ENCODE assay signal across 8 cellular contexts in the genomic region with DNA sequence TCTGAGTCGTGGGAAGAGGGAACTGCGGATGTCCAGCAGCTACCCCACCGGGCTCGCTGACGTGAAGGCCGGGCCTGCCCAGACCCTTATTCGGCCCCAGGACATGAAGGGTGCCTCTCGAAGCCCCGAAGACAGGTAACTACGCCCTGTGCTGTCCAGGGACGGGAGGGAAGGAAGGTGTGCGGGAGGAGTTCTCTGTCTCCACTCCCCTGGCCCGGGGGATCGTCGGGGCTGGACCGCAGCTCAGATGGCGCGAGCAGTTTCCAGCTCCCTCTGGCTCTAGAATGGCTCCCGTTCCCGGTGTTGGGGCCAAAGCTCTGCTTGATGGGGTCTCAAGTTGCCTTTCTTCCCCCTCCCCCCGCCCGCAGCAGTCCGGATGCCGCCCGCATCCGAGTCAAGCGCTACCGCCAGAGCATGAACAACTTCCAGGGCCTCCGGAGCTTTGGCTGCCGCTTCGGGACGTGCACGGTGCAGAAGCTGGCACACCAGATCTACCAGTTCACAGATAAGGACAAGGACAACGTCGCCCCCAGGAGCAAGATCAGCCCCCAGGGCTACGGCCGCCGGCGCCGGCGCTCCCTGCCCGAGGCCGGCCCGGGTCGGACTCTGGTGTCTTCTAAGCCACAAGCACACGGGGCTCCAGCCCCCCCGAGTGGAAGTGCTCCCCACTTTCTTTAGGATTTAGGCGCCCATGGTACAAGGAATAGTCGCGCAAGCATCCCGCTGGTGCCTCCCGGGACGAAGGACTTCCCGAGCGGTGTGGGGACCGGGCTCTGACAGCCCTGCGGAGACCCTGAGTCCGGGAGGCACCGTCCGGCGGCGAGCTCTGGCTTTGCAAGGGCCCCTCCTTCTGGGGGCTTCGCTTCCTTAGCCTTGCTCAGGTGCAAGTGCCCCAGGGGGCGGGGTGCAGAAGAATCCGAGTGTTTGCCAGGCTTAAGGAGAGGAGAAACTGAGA. TPM values are rescaled to one million over a fixed set of nuclear protein-coding genes. Genes with fewer than 3 reads are reported as not detected.
DNase-seq lines count a peak whose midpoint lies in the region; ATAC-seq, FAIRE-seq and TF ChIP-seq lines count a peak whose summit lies in the region.

No MANE protein-coding gene starts in this region.

- no peak for TF ChIP-seq POLR2A in A549 (IDR thresholded peaks at IDR 0.05; ENCODE audit: low read length)

- peak overlapping the region; percentile 92 for H3K4me2 ChIP-seq in A549

- peaks cover 40% of the 10 kb centered on the region for H3K4me1 ChIP-seq in A549
- peaks cover 16% of the 10 kb centered on the region for H3K4me1 ChIP-seq in rectal smooth muscle tissue (ENCODE audit: control insufficient read depth, insufficient read depth, low read length)

- ATAC-seq in A549, result no peak
- ATAC-seq in HG02623 (IDR thresholded peaks at IDR 0.05; ENCODE audit: unreplicated experiment), result no peak

- no peak for TF ChIP-seq CTCF in A549 (IDR thresholded peaks at IDR 0.05)
- no peak for TF ChIP-seq CTCF in GM20000 (IDR thresholded peaks at IDR 0.05; ENCODE audit: extremely low read depth, missing control alignments)

- DNase-seq in A549 (ENCODE audit: low read depth in 1 of 2, low spot score in 1 of 2) (peak; percentile 31 to 38), GM20000 (ENCODE audit: low spot score) (peak; percentile 46), globus pallidus (ENCODE audit: low spot score) (peak; percentile 23), GF-D8 (lab: John Stamatoyannopoulos, UW) (no peak), NCI-H774 (lab: John Stamatoyannopoulos, UW) (no peak)
- DNase-seq in activated T-cell treated with anti-CD3 and anti-CD28 coated beads, Interleukin-2, amount 50 U/mL, for 1 hour, result peak; percentile 46

- TF ChIP-seq EP300 in A549 (IDR thresholded peaks at IDR 0.05), result no peak

- peak overlapping the region; percentile 94 for H3K27ac ChIP-seq in A549
- peak overlapping the region; percentile 11 for H3K27ac ChIP-seq in rectal smooth muscle tissue (ENCODE audit: low read depth, low read length)

- CTCF ChIA-PET in A549 (lab: Yijun Ruan, JAX), result interaction anchor here (0.6 to 11.0 kb wide), 14 partner anchors 9 to 693 kb away, joined by 3 to 188 read pairs (median 12); no protein-coding TSS in a partner anchor

- no peaks in the 10 kb centered on the region for H3K27me3 ChIP-seq in rectal smooth muscle tissue (ENCODE audit: control insufficient read depth, insufficient read depth, low read length)

- TF ChIP-seq RAD21 in A549 (conservative IDR thresholded peaks at IDR 0.05 in 1 of 2, IDR thresholded peaks at IDR 0.05 in 1 of 2), result no peak

- no peaks in the 10 kb centered on the region for H3K36me3 ChIP-seq in rectal smooth muscle tissue (ENCODE audit: control insufficient read depth, insufficient read depth, low read length)

- H3K4me3 ChIP-seq in A549 (peak overlapping the region; percentile 75), rectal smooth muscle tissue (ENCODE audit: low read length) (peak overlapping the region; percentile 87)

- peak overlapping the region; percentile 17 for H3K9ac ChIP-seq in rectal smooth muscle tissue (ENCODE audit: low read length)

- WGBS in A549 (ENCODE audit: missing lambda C conversion rate), result 2% methylated on average over 35 of the region's 65 CpGs

- POLR2A ChIA-PET in A549 (lab: Yijun Ruan, JAX), result interaction anchor here (1.0 to 5.0 kb wide), 8 partner anchors 11 to 846 kb away, joined by 3 to 53 read pairs (median 6); partner anchors contain the start of genes WEE1 and ZNF143

- H3K9me3 ChIP-seq in A549, result no peaks in the 10 kb centered on the region

- FAIRE-seq in A549 (lab: Jason Lieb, UNC), result no peak

TF ChIP-seq in A549, 52 proteins besides CTCF, POLR2A, EP300 and RAD21:
- TF ChIP-seq, protein P1, sequence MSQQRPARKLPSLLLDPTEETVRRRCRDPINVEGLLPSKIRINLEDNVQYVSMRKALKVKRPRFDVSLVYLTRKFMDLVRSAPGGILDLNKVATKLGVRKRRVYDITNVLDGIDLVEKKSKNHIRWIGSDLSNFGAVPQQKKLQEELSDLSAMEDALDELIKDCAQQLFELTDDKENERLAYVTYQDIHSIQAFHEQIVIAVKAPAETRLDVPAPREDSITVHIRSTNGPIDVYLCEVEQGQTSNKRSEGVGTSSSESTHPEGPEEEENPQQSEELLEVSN (IDR thresholded peaks at IDR 0.05; ENCODE audit: borderline replicate concordance, low read depth), result no peak
- no peak for TF ChIP-seq RARB (CRISPR knock-in tag; IDR thresholded peaks at IDR 0.05)
- TF ChIP-seq JUN (IDR thresholded peaks at IDR 0.05), result no peak
- TF ChIP-seq KDM5A (IDR thresholded peaks at IDR 0.05), result 0 out of 2 replicates have a peak, but pooled peaks have one; percentile 21
- TF ChIP-seq USF2 (IDR thresholded peaks at IDR 0.05), result no peak
- no peak for TF ChIP-seq HOXB13 (CRISPR knock-in tag; IDR thresholded peaks at IDR 0.05; ENCODE audit: low read depth)
- TF ChIP-seq RNF2 (IDR thresholded peaks at IDR 0.05; ENCODE audit: borderline replicate concordance, low read depth), result 0 out of 2 replicates have a peak, but pooled peaks have one; percentile 59
- no peak for TF ChIP-seq HDAC2 (IDR thresholded peaks at IDR 0.05)
TF ChIP-seq in A549: peak in this region for 2.

RNA-seq across cellular contexts. Expression of gene ADM, which starts 1.4 kb away (rescaled TPM):
- polyA plus RNA-seq in A549 (2011; rRNA removed), result 69.4 and 72.1 TPM in 2 replicates
- 212 and 216 TPM in 2 replicates for polyA plus RNA-seq in A549 (2012; cell fraction: cytosol; rRNA removed)
- polyA plus RNA-seq in A549 (2012; cell fraction: nucleus; rRNA removed), result 370 and 459 TPM in 2 replicates
- 65.8 to 91.3 TPM (median 66.3 TPM) in 3 replicates for polyA plus RNA-seq in A549 (2017; fragmentation: RNase III; extraction: RNeasy Plus Mini Kit Qiagen cat#74134 plus additional on column Dnase treatment)
- polyA minus RNA-seq in A549 (2011; rRNA and poly(A)+ RNA removed), result 75.4 and 88.9 TPM in 2 replicates

RNA-seq across cellular contexts. Expression of gene SBF2, which starts 12.2 kb away (rescaled TPM):
- polyA plus RNA-seq in A549 (2011; rRNA removed) (49.6 and 59.0 TPM in 2 replicates), A549 (2017; fragmentation: RNase III; extraction: RNeasy Plus Mini Kit Qiagen cat#74134 plus additional on column Dnase treatment) (11.1 to 12.5 TPM (median 11.9 TPM) in 3 replicates)
- polyA plus RNA-seq in A549 (2012; cell fraction: cytosol; rRNA removed), result 12.9 and 14.6 TPM in 2 replicates
- 15.8 and 20.3 TPM in 2 replicates for polyA plus RNA-seq in A549 (2012; cell fraction: nucleus; rRNA removed)
- polyA minus RNA-seq in A549 (2011; rRNA and poly(A)+ RNA removed), result 62.9 and 71.0 TPM in 2 replicates

Comparison
In these comparisons a context has a peak if more than half of its experiments do, and no peak if none do; other contexts are left out.
1. DNase-seq: peak in A549 (2 of 2), GM20000 (single experiment), activated T-cell treated with anti-CD3 and anti-CD28 coated beads, Interleukin-2, amount 50 U/mL, for 1 hour (single experiment) and globus pallidus (single experiment); none in GF-D8 (single experiment) and NCI-H774 (single experiment).